9 cellular contexts compared by ENCODE assay signal in genomic region chr19:35908010-35908441, GRCh38. TPM values are rescaled to one million over a fixed set of nuclear protein-coding genes. Genes with fewer than 3 reads are reported as not detected.
DNase-seq lines count a peak whose midpoint lies in the region; ATAC-seq and TF ChIP-seq lines count a peak whose summit lies in the region.
"Had no signal": no experiment of that assay in that cellular context is flagged by ENCODE, and none has a peak within 500 bp of the region (broad histone marks: within the 10 kb centered on the region; RNA-seq: fewer than 3 reads in every experiment).

TYROBP (minus strand) TSS chr19:35908295; CDS start chr19:35908228, 67 bp downstream.

- H3K27ac ChIP-seq in BLaER1 treated with 17β-estradiol and CSF1 and Interleukin-3, amounts not matched to agents 10 nM and 100 nM = peak within 1 kb of the TSS; percentile 85 to 99 (median 97)
- H3K27ac ChIP-seq in endodermal cell (ENCODE audit: low read depth, low read length) = no peak within 1 kb of the TSS

- H3K4me1 ChIP-seq in BLaER1 treated with 17β-estradiol and CSF1 and Interleukin-3, amounts not matched to agents 10 nM and 100 nM = peaks cover 81 to 99% (median 92%) of the 10 kb centered on the region in 10 experiments
- H3K4me1 ChIP-seq in endodermal cell (ENCODE audit: control insufficient read depth, insufficient read depth, low read length) = peaks cover 6% of the 10 kb centered on the region

- H4K20me1 ChIP-seq in BLaER1 treated with 17β-estradiol and CSF1 and Interleukin-3, amounts not matched to agents 10 nM and 100 nM = no peaks in the 10 kb centered on the region

- peaks cover 0 to 35% (median 0%) of the 10 kb centered on the region in 11 experiments; a peak in 5 of 22 replicates for H3K36me3 ChIP-seq in BLaER1 treated with 17β-estradiol and CSF1 and Interleukin-3, amounts not matched to agents 10 nM and 100 nM
- no peaks in the 10 kb centered on the region for H3K36me3 ChIP-seq in endodermal cell (ENCODE audit: control insufficient read depth, insufficient read depth, low read length)
- no peaks in the 10 kb centered on the region for H3K36me3 ChIP-seq in MG63

- no peaks in the 10 kb centered on the region for H3K9me3 ChIP-seq in BLaER1 treated with 17β-estradiol and CSF1 and Interleukin-3, amounts not matched to agents 10 nM and 100 nM (replicated peaks in 1 of 11)
- no peaks in the 10 kb centered on the region for H3K9me3 ChIP-seq in endodermal cell (ENCODE audit: control insufficient read depth, low read length)
- no peaks in the 10 kb centered on the region for H3K9me3 ChIP-seq in MG63

- peak within 1 kb of the TSS; percentile 87 to 100 (median 97) for H3K4me2 ChIP-seq in BLaER1 treated with 17β-estradiol and CSF1 and Interleukin-3, amounts not matched to agents 10 nM and 100 nM

- H3K4me3 ChIP-seq in BLaER1 treated with 17β-estradiol and CSF1 and Interleukin-3, amounts not matched to agents 10 nM and 100 nM = peak within 1 kb of the TSS in 7 of 10 experiments; percentile 22 to 94 (median 69); a peak in 12 of 20 replicates
- H3K4me3 ChIP-seq in endodermal cell (ENCODE audit: low read length) = no peak within 1 kb of the TSS
- H3K4me3 ChIP-seq in MG63 = no peak within 1 kb of the TSS

- H3K36me3 Mint-ChIP-seq in endodermal cell (ENCODE audit: low read depth) = no peaks in the 10 kb centered on the region
- no peaks in the 10 kb centered on the region for H3K36me3 Mint-ChIP-seq in natural killer cell treated with Interleukin-12 subunit alpha and Interleukin-12 subunit beta and Interleukin-15 and Interleukin-18, amount 100 ng/mL, for 72 hours

- no peak within 1 kb of the TSS for H3K4me3 Mint-ChIP-seq in endodermal cell
- H3K4me3 Mint-ChIP-seq in natural killer cell treated with Interleukin-12 subunit alpha and Interleukin-12 subunit beta and Interleukin-15 and Interleukin-18, amount 100 ng/mL, for 72 hours = peak within 1 kb of the TSS; percentile 94

- H3K9ac ChIP-seq in BLaER1 treated with 17β-estradiol and CSF1 and Interleukin-3, amounts not matched to agents 10 nM and 100 nM = peak within 1 kb of the TSS; percentile 35 to 90 (median 86); a peak in 21 of 22 replicates
- no peak within 1 kb of the TSS for H3K9ac ChIP-seq in endodermal cell (ENCODE audit: extremely low read depth, low read length, poor library complexity, severe bottlenecking)

- DNase-seq in NOMO-1 (lab: John Stamatoyannopoulos, UW; ENCODE audit: unreplicated experiment in 2 of 2) = peak; percentile 32 to 56
- no peak for DNase-seq in endodermal cell
- peak; percentile 72 for DNase-seq in natural killer cell treated with Interleukin-12 subunit alpha and Interleukin-12 subunit beta and Interleukin-15 and Interleukin-18, amount 100 ng/mL, for 72 hours (ENCODE audit: low spot score)
- no peak for DNase-seq in NCI-H510A (lab: John Stamatoyannopoulos, UW)
- DNase-seq in MG63 = no peak
- DNase-seq in NCI-H146 (lab: John Stamatoyannopoulos, UW) = no peak
- DNase-seq: PC-3 had no signal

- ATAC-seq in natural killer cell treated with Interleukin-12 subunit alpha and Interleukin-12 subunit beta and Interleukin-15 and Interleukin-18, amount 100 ng/mL, for 72 hours = peak; percentile 32 to 58
- ATAC-seq in HG03460 (IDR thresholded peaks at IDR 0.05; ENCODE audit: unreplicated experiment) = no peak
- ATAC-seq: PC-3 had no signal

- H3K9me3 Mint-ChIP-seq in endodermal cell = no peaks in the 10 kb centered on the region
- H3K9me3 Mint-ChIP-seq in natural killer cell treated with Interleukin-12 subunit alpha and Interleukin-12 subunit beta and Interleukin-15 and Interleukin-18, amount 100 ng/mL, for 72 hours = no peaks in the 10 kb centered on the region

- peak within 1 kb of the TSS; percentile 7 for H3K27ac Mint-ChIP-seq in endodermal cell
- H3K27ac Mint-ChIP-seq in natural killer cell treated with Interleukin-12 subunit alpha and Interleukin-12 subunit beta and Interleukin-15 and Interleukin-18, amount 100 ng/mL, for 72 hours = peak within 1 kb of the TSS; percentile 86 to 96

- 88 to 90% methylated on average over 3 to 9 of the region's 9 CpGs for WGBS in endodermal cell (ENCODE audit: insufficient coverage in 1 of 2, insufficient read length in 1 of 2), 2 experiments

- no peak for TF ChIP-seq CTCF in endodermal cell (conservative IDR thresholded peaks at IDR 0.05)

- H3K27me3 ChIP-seq in BLaER1 treated with 17β-estradiol and CSF1 and Interleukin-3, amounts not matched to agents 10 nM and 100 nM = no peaks in the 10 kb centered on the region
- no peaks in the 10 kb centered on the region for H3K27me3 ChIP-seq in endodermal cell (ENCODE audit: control insufficient read depth, insufficient read depth, low read length, poor library complexity, severe bottlenecking)
- no peaks in the 10 kb centered on the region for H3K27me3 ChIP-seq in MG63

- H3K27me3 Mint-ChIP-seq in endodermal cell (ENCODE audit: insufficient read depth) = peaks cover 5% of the 10 kb centered on the region
- H3K27me3 Mint-ChIP-seq in natural killer cell treated with Interleukin-12 subunit alpha and Interleukin-12 subunit beta and Interleukin-15 and Interleukin-18, amount 100 ng/mL, for 72 hours = no peaks in the 10 kb centered on the region

- peaks cover 13% of the 10 kb centered on the region for H3K4me1 Mint-ChIP-seq in endodermal cell
- peaks cover 48 to 50% of the 10 kb centered on the region in 2 donors for H3K4me1 Mint-ChIP-seq in natural killer cell treated with Interleukin-12 subunit alpha and Interleukin-12 subunit beta and Interleukin-15 and Interleukin-18, amount 100 ng/mL, for 72 hours (ENCODE audit: low read depth in 2 of 2)

RNA-seq across cellular contexts. Expression of gene TYROBP, which starts in this region (rescaled TPM):
- total RNA-seq in endodermal cell = not detected
- polyA plus RNA-seq in endodermal cell (2013, experiment 1 of 2) = 0.64 TPM
- polyA plus RNA-seq in endodermal cell (2013, experiment 2 of 2) = not detected
- 100 to 1,000 TPM in 1 of 2 donors, 10 to 100 TPM in 1; 65.3 to 235 TPM for total RNA-seq in natural killer cell treated with Interleukin-12 subunit alpha and Interleukin-12 subunit beta and Interleukin-15 and Interleukin-18, amount 100 ng/mL, for 72 hours
- not detected in 2 replicates for total RNA-seq in MG63 (2014; rRNA removed; shearing (Covaris generic); ENCODE audit: low replicate concordance)
- total RNA-seq: PC-3 had no signal

Comparison
In these comparisons a context has a peak if more than half of its experiments do, and no peak if none do; other contexts are left out.
1. RNA of gene TYROBP (total RNA-seq): 65.3 to 235 TPM in natural killer cell treated with Interleukin-12 subunit alpha and Interleukin-12 subunit beta and Interleukin-15 and Interleukin-18, amount 100 ng/mL, for 72 hours; not detected in endodermal cell and not detected in MG63; every median in the first group is over 10 times any median in the second.
2. H3K4me3 ChIP-seq: peak in BLaER1 treated with 17β-estradiol and CSF1 and Interleukin-3, amounts not matched to agents 10 nM and 100 nM (7 of 10); none in endodermal cell (single experiment) and MG63 (single experiment).
3. DNase-seq: peak in NOMO-1 (2 of 2) and natural killer cell treated with Interleukin-12 subunit alpha and Interleukin-12 subunit beta and Interleukin-15 and Interleukin-18, amount 100 ng/mL, for 72 hours (single experiment); none in endodermal cell (single experiment), NCI-H510A (single experiment), MG63 (single experiment) and NCI-H146 (single experiment).